ENCODE assay signal across 10 cellular contexts in the genomic region with DNA sequence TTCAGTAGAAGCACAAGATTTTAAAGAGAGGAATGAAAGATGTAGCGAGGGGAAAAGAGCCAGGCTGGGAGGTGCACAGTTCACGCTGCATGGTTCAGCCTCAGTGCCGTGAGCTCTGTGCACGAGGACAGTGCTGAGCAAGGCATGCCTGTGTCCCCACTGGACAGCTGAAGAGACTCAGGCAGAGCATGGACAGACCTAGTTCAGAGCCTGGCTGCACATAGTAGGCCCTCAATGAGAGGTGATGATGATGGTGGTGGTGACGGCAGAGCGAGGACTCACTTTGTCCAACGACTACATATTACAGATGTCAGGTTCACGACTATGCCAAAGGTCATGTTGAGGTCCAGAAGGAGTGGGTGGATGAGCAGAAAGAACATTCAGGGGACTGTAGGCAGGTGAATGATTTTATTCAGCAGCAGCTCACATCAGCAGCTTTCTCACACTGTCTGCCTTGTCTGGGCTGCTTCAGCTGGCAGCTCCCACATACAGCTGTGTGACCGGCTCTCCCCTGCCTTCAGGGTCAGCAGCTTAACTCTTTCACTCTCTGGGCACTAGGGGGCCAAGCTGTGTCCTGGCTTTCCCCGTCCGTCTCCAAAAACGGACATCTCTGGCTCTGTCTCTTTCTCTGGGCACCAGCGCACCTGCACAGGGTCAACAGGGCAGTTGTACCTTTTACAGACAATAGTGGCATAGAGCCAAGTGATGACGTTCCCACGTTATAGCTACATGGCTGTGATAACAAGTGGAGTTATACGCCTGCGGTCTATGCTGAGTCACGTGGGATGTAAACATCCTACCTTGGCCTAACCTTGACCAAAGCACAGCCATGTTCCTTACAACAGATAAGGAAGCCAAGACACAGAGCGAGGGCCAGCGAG.
DNase-seq lines count a peak whose midpoint lies in the region; TF ChIP-seq lines count a peak whose summit lies in the region.
"Had no signal": no experiment of that assay in that cellular context is flagged by ENCODE, and none has a peak within 500 bp of the region (broad histone marks: within the 10 kb centered on the region; RNA-seq: fewer than 3 reads in every experiment).

No MANE protein-coding gene starts in this region.

- H3K9ac ChIP-seq in neural progenitor cell, result no peak overlapping the region
- no peak overlapping the region for H3K9ac ChIP-seq in mammary epithelial cell (ENCODE audit: insufficient read depth, low read length)

- H3K27ac ChIP-seq in neural progenitor cell (no peak overlapping the region), mammary epithelial cell (ENCODE audit: insufficient read depth, low read depth, low read length) (no peak overlapping the region), prostate gland (no peak overlapping the region)

- dilution Hi-C loops in mammary epithelial cell (cut with HindIII; ENCODE audit: low sequenced_read_pairs), result no loop called here

- H3K27me3 ChIP-seq in neural progenitor cell (no peaks in the 10 kb centered on the region), mammary epithelial cell (ENCODE audit: insufficient read depth, low read length) (no peaks in the 10 kb centered on the region), prostate gland (replicated peaks; ENCODE audit: insufficient read depth) (peaks cover 2% of the 10 kb centered on the region)

- H3K36me3 ChIP-seq in neural progenitor cell (no peaks in the 10 kb centered on the region), mammary epithelial cell (ENCODE audit: insufficient read depth, low read length) (no peaks in the 10 kb centered on the region), prostate gland (no peaks in the 10 kb centered on the region)

- H3K27me3 Mint-ChIP-seq in neural progenitor cell (ENCODE audit: insufficient read depth, low read depth), result peaks cover 7% of the 10 kb centered on the region
- H3K27me3 Mint-ChIP-seq: activated naive CD8-positive, alpha-beta T cell had no signal

- peaks cover 16% of the 10 kb centered on the region for H3K4me1 ChIP-seq in neural progenitor cell
- H3K4me1 ChIP-seq in mammary epithelial cell (ENCODE audit: insufficient read depth, low read length), result peaks cover 17% of the 10 kb centered on the region
- no peaks in the 10 kb centered on the region for H3K4me1 ChIP-seq in prostate gland (replicated peaks)

- H3K9me3 ChIP-seq in neural progenitor cell (ENCODE audit: low read depth) (no peaks in the 10 kb centered on the region), mammary epithelial cell (replicated peaks; ENCODE audit: insufficient read depth, low read length) (no peaks in the 10 kb centered on the region), prostate gland (no peaks in the 10 kb centered on the region)

- H2AFZ ChIP-seq in neural progenitor cell (replicated peaks), result no peak overlapping the region
- H2AFZ ChIP-seq in mammary epithelial cell (ENCODE audit: low read depth, low read length), result no peak overlapping the region

- WGBS in mammary epithelial cell (ENCODE audit: low coverage, missing lambda C conversion rate), result 64% methylated on average over 18 of the region's 20 CpGs
- WGBS in prostate gland, result 51% methylated on average over 20 of the region's 20 CpGs

- no peaks in the 10 kb centered on the region for H3K36me3 Mint-ChIP-seq in neural progenitor cell
- H3K36me3 Mint-ChIP-seq: activated naive CD8-positive, alpha-beta T cell had no signal

- H3K4me2 ChIP-seq in neural progenitor cell (no peak overlapping the region), mammary epithelial cell (ENCODE audit: insufficient read depth, low read depth, low read length) (no peak overlapping the region)

- TF ChIP-seq CTCF in NB4 (IDR thresholded peaks at IDR 0.05; ENCODE audit: low read depth, low read length) (peak; percentile 36), cardiac fibroblast (IDR thresholded peaks at IDR 0.05; ENCODE audit: low read depth, low read length) (peak; percentile 45), neural progenitor cell (IDR thresholded peaks at IDR 0.05) (peak; percentile 68), mammary epithelial cell (conservative IDR thresholded peaks at IDR 0.05 in 1 of 2, IDR thresholded peaks at IDR 0.05 in 1 of 2; ENCODE audit: extremely low read depth in 1 of 2, insufficient read depth in 1 of 2, low read depth in 1 of 2, low read length in 2 of 2) (no peak), prostate gland (IDR thresholded peaks at IDR 0.05) (no peak)

- peak; percentile 75 for DNase-seq in DMS79 treated with DMSO at 0.1 percent for 48 hours (lab: John Stamatoyannopoulos, UW)
- peak; percentile 46 for DNase-seq in NB4 (ENCODE audit: low read depth)
- peak; percentile 39 to 49 for DNase-seq in cardiac fibroblast (ENCODE audit: low read depth in 2 of 2)
- DNase-seq in neural progenitor cell (ENCODE audit: low spot score), result peak; percentile 73
- no peak for DNase-seq in NOMO-1 treated with dmso at 0.1 percent for 144 hours (lab: John Stamatoyannopoulos, UW; ENCODE audit: unreplicated experiment)
- no peak for DNase-seq in activated CD8-positive, alpha-beta memory T cell treated with anti-CD3 and anti-CD28 coated beads, Interleukin-2, amount 50 U/mL, for 4 hours
- DNase-seq in mammary epithelial cell, result no peak
- DNase-seq in prostate gland (ENCODE audit: low spot score), result no peak
- DNase-seq: NCI-H2081 had no signal

- peak overlapping the region; percentile 7 for H3K4me3 Mint-ChIP-seq in neural progenitor cell
- H3K4me3 Mint-ChIP-seq: activated naive CD8-positive, alpha-beta T cell had no signal

- peak overlapping the region; percentile 55 for H3K27ac Mint-ChIP-seq in neural progenitor cell
- H3K27ac Mint-ChIP-seq: activated naive CD8-positive, alpha-beta T cell had no signal

- in situ Hi-C loops in mammary epithelial cell (cut with MboI; ENCODE audit: low sequenced_read_pairs in 2 of 2), result no loop called here

- H3K4me1 Mint-ChIP-seq in neural progenitor cell, result peaks cover 17% of the 10 kb centered on the region

- no TSS peak for BruUV-seq in mammary epithelial cell (replicated peaks; lab: Mats Ljungman, UMichigan)

- intact Hi-C loops in mammary epithelial cell (cut with micrococcal nuclease), result no loop called here
- intact Hi-C loops in prostate gland (cut with DNase I), result no loop called here

- H3K79me2 ChIP-seq in neural progenitor cell (ENCODE audit: low read depth), result no peaks in the 10 kb centered on the region
- no peaks in the 10 kb centered on the region for H3K79me2 ChIP-seq in mammary epithelial cell (ENCODE audit: insufficient read depth, low read length)

- H3K9me3 Mint-ChIP-seq in neural progenitor cell, result peaks cover 2% of the 10 kb centered on the region

- H3F3A ChIP-seq in neural progenitor cell (ENCODE audit: low read depth), result no peaks in the 10 kb centered on the region

- H3K4me3 ChIP-seq in NB4 (ENCODE audit: low read depth, low read length) (no peak overlapping the region), cardiac fibroblast (replicated peaks in 1 of 2; ENCODE audit: low read depth in 2 of 2, low read length in 2 of 2) (no peak overlapping the region), neural progenitor cell (no peak overlapping the region), mammary epithelial cell (replicated peaks in 1 of 3; ENCODE audit: insufficient read depth in 1 of 3, low read depth in 2 of 3, low read length in 3 of 3) (no peak overlapping the region), prostate gland (no peak overlapping the region)

- H4K20me1 ChIP-seq in neural progenitor cell (ENCODE audit: low read depth), result no peaks in the 10 kb centered on the region
- H4K20me1 ChIP-seq in mammary epithelial cell (ENCODE audit: insufficient read depth, low read length), result no peaks in the 10 kb centered on the region

- CTCF ChIA-PET in mammary epithelial cell (lab: Charles Lee; ENCODE audit: low non-redundant PET), result interaction anchor here (0.6 kb wide), 1 partner anchor 51 kb away, joined by 9 read pairs; no protein-coding TSS in a partner anchor

- TF ChIP-seq POLR2A in NB4 (IDR thresholded peaks at IDR 0.05; ENCODE audit: extremely low read depth, insufficient read length) (no peak), prostate gland (IDR thresholded peaks at IDR 0.05) (no peak)

Comparison
In these comparisons a context has a peak if more than half of its experiments do, and no peak if none do; other contexts are left out.
1. DNase-seq: peak in DMS79 treated with DMSO at 0.1 percent for 48 hours (single experiment), NB4 (single experiment), cardiac fibroblast (2 of 2) and neural progenitor cell (single experiment); none in NOMO-1 treated with dmso at 0.1 percent for 144 hours (single experiment), activated CD8-positive, alpha-beta memory T cell treated with anti-CD3 and anti-CD28 coated beads, Interleukin-2, amount 50 U/mL, for 4 hours (single experiment), mammary epithelial cell (single experiment) and prostate gland (single experiment).
2. CTCF ChIP-seq: peak in NB4 (single experiment), cardiac fibroblast (single experiment) and neural progenitor cell (single experiment); none in mammary epithelial cell (0 of 2) and prostate gland (0 of 4).